Comparison of ENCODE assay signal across 15 cellular contexts in the genomic region with DNA sequence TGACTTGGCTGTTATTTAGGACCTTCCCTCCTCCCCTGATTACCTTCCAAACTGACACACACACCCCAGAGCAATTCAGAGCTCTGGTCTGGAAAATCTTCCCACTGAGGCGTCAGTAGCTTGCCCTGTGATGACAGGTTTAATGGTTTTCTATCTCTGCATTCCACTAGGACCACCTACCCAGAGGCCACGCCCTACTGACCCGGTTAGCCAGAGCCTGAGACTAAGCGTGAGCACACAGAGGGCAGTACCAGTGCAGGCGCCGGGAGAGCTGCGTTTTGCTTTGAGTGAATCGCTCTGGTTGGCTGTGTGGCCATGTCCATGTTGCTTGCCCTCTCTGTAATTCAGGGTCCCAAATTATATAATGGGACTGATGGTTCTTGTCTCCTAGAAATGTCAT. TPM values are rescaled to one million over a fixed set of nuclear protein-coding genes. Genes with fewer than 3 reads are reported as not detected.
A peak's percentile ranks its signal among the peaks of the same experiment; 100 is the strongest.
DNase-seq lines count a peak whose midpoint lies in the region; ATAC-seq and TF ChIP-seq lines count a peak whose summit lies in the region.
"Had no signal": no experiment of that assay in that cellular context is flagged by ENCODE, and none has a peak within 500 bp of the region (broad histone marks: within the 10 kb centered on the region; RNA-seq: fewer than 3 reads in every experiment).

No MANE protein-coding gene starts in this region.

- peak overlapping the region; percentile 60 for H3K27ac Mint-ChIP-seq in stimulated activated naive B cell treated with anti-CD40 and anti-IgM and Interleukin-4, amounts not matched to agents 10 μg/mL and 1 μg/mL and 100 μg/mL, for 72 hours
- H3K27ac Mint-ChIP-seq: activated naive CD8-positive, alpha-beta T cell had no signal

- H3K4me3 ChIP-seq in cardiac muscle cell: no peak overlapping the region
- H3K4me3 ChIP-seq: psoas muscle, tibial nerve had no signal

- H3K27ac ChIP-seq in RWPE1: peak overlapping the region; percentile 27; the same call in 1 of the 2 replicates
- H3K27ac ChIP-seq in cardiac muscle cell: peak overlapping the region; percentile 83
- H3K27ac ChIP-seq in substantia nigra (ENCODE audit: low read depth, low read length, poor library complexity, severe bottlenecking): no peak overlapping the region
- H3K27ac ChIP-seq: psoas muscle, tibial nerve had no signal

- DNase-seq in RWPE1 (ENCODE audit: low spot score) (no peak), cardiac muscle cell (ENCODE audit: low read depth in 1 of 2, low spot score in 1 of 2) (peak in 1 of 2 donors; percentile 92), islet precursor cell (peak; percentile 96), substantia nigra (lab: John Stamatoyannopoulos, UW) (no peak), DMS 273 treated with DMSO at 0.1 percent for 48 hours (lab: John Stamatoyannopoulos, UW) (no peak)
- no peak for DNase-seq in stimulated activated naive B cell treated with anti-CD40 and anti-IgM and Interleukin-4, amounts not matched to agents 10 μg/mL and 1 μg/mL and 100 μg/mL, for 72 hours
- DNase-seq: DMS79 treated with DMSO at 0.1 percent for 48 hours, GOT3, midbrain, NCI-H2029 treated with DMSO at 0.1 percent for 48 hours, psoas muscle had no signal

- peaks cover 57% of the 10 kb centered on the region for H3K4me1 ChIP-seq in cardiac muscle cell (ENCODE audit: low read depth)

- POLR2A ChIA-PET in RWPE1 (lab: Yijun Ruan, JAX; ENCODE audit: low non-redundant PET): no interaction called here

- H3K27me3 Mint-ChIP-seq in stimulated activated naive B cell treated with anti-CD40 and anti-IgM and Interleukin-4, amounts not matched to agents 10 μg/mL and 1 μg/mL and 100 μg/mL, for 72 hours: no peaks in the 10 kb centered on the region

- H3K9me3 Mint-ChIP-seq in stimulated activated naive B cell treated with anti-CD40 and anti-IgM and Interleukin-4, amounts not matched to agents 10 μg/mL and 1 μg/mL and 100 μg/mL, for 72 hours: no peaks in the 10 kb centered on the region
- H3K9me3 Mint-ChIP-seq: neural crest cell had no signal

- H3K27me3 ChIP-seq in cardiac muscle cell: no peaks in the 10 kb centered on the region
- H3K27me3 ChIP-seq: tibial nerve had no signal

- H3K36me3 Mint-ChIP-seq in stimulated activated naive B cell treated with anti-CD40 and anti-IgM and Interleukin-4, amounts not matched to agents 10 μg/mL and 1 μg/mL and 100 μg/mL, for 72 hours: no peaks in the 10 kb centered on the region

- no peaks in the 10 kb centered on the region for H3K36me3 ChIP-seq in cardiac muscle cell

- H3K9me3 ChIP-seq in cardiac muscle cell (ENCODE audit: low read depth): no peaks in the 10 kb centered on the region
- H3K9me3 ChIP-seq: psoas muscle had no signal

- CTCF ChIA-PET in RWPE1 (lab: Yijun Ruan, JAX): no interaction called here

- no peak overlapping the region for H3K4me3 Mint-ChIP-seq in stimulated activated naive B cell treated with anti-CD40 and anti-IgM and Interleukin-4, amounts not matched to agents 10 μg/mL and 1 μg/mL and 100 μg/mL, for 72 hours
- H3K4me3 Mint-ChIP-seq: activated naive CD8-positive, alpha-beta T cell; neural crest cell had no signal

- no peak for ATAC-seq in stimulated activated naive B cell treated with anti-CD40 and anti-IgM and Interleukin-4, amounts not matched to agents 10 μg/mL and 1 μg/mL and 100 μg/mL, for 72 hours (replicated peaks)
- ATAC-seq in GM18861 (IDR thresholded peaks at IDR 0.05; ENCODE audit: unreplicated experiment): no peak
- ATAC-seq: psoas muscle had no signal

- TF ChIP-seq CTCF in RWPE1 (conservative IDR thresholded peaks at IDR 0.05; ENCODE audit: low read depth): no peak
- TF ChIP-seq CTCF in cardiac muscle cell (IDR thresholded peaks at IDR 0.05; ENCODE audit: low read depth, low read length): no peak

- peaks cover 5 to 6% of the 10 kb centered on the region in 2 donors for H3K4me1 Mint-ChIP-seq in stimulated activated naive B cell treated with anti-CD40 and anti-IgM and Interleukin-4, amounts not matched to agents 10 μg/mL and 1 μg/mL and 100 μg/mL, for 72 hours

RNA-seq across cellular contexts. Expression of gene ATP2A2, which starts 36.2 kb away (rescaled TPM):
- total RNA-seq in cardiac muscle cell: 297 and 328 TPM in 2 replicates
- polyA plus RNA-seq in cardiac muscle cell: 300 and 400 TPM in 2 replicates
